ENCODE assay signal across 8 cellular contexts in genomic region chr17:13337864-13338371, GRCh38.
DNase-seq lines count a peak whose midpoint lies in the region; ATAC-seq and TF ChIP-seq lines count a peak whose summit lies in the region.

No MANE protein-coding gene starts in this region.

- no peaks in the 10 kb centered on the region for H3K79me2 ChIP-seq in parathyroid adenoma

- no peak for ATAC-seq in GM21576 (IDR thresholded peaks at IDR 0.05; ENCODE audit: unreplicated experiment)

- H3K4me2 ChIP-seq in parathyroid adenoma (ENCODE audit: low read length), result peak overlapping the region; percentile 66

- DNase-seq in NCI-H510A treated with DMSO at 0.1 percent for 48 hours (lab: John Stamatoyannopoulos, UW) (peak; percentile 24), NCI-H510A (lab: John Stamatoyannopoulos, UW) (no peak), SKM-1 treated with dmso at 0.1 percent for 144 hours (lab: John Stamatoyannopoulos, UW; ENCODE audit: unreplicated experiment) (peak; percentile 31), fibroblast of pulmonary artery (ENCODE audit: low read depth) (peak; percentile 82)
- DNase-seq in Jurkat, Clone E6-1 (ENCODE audit: low read depth, low spot score), result peak; percentile 24
- DNase-seq in activated CD4-positive, CD25-positive, alpha-beta regulatory T cell treated with anti-CD3 and anti-CD28 coated beads, Interleukin-2, amount 50 U/mL, for 72 hours, result no peak

- no peaks in the 10 kb centered on the region for H3K36me3 ChIP-seq in parathyroid adenoma (ENCODE audit: control insufficient read depth, insufficient read depth, low read length)

- H3K27ac ChIP-seq in parathyroid adenoma, result no peak overlapping the region

- H3K27me3 ChIP-seq in parathyroid adenoma (ENCODE audit: control insufficient read depth, insufficient read depth, low read length), result no peaks in the 10 kb centered on the region

- H3K9me3 ChIP-seq in parathyroid adenoma (ENCODE audit: control insufficient read depth, low read length), result no peaks in the 10 kb centered on the region

- TF ChIP-seq CTCF in fibroblast of pulmonary artery (IDR thresholded peaks at IDR 0.05; ENCODE audit: low read length, missing control alignments) (peak; percentile 88), parathyroid adenoma (IDR thresholded peaks at IDR 0.05) (peak; percentile 80)

- no peak overlapping the region for H3K9ac ChIP-seq in parathyroid adenoma

- no peak overlapping the region for H3K4me3 ChIP-seq in Jurkat, Clone E6-1 (ENCODE audit: low read length)
- H3K4me3 ChIP-seq in fibroblast of pulmonary artery (replicated peaks; ENCODE audit: low read depth, low read length) (peak overlapping the region; percentile 47), parathyroid adenoma (ENCODE audit: low read depth, low read length) (peak overlapping the region; percentile 47)

- H2AFZ ChIP-seq in parathyroid adenoma, result peak overlapping the region; percentile 39

- no peaks in the 10 kb centered on the region for H3K4me1 ChIP-seq in parathyroid adenoma

Comparison
In these comparisons a context has a peak if more than half of its experiments do, and no peak if none do; other contexts are left out.
1. DNase-seq: peak in NCI-H510A treated with DMSO at 0.1 percent for 48 hours (single experiment), Jurkat, Clone E6-1 (single experiment), SKM-1 treated with dmso at 0.1 percent for 144 hours (single experiment) and fibroblast of pulmonary artery (single experiment); none in NCI-H510A (single experiment) and activated CD4-positive, CD25-positive, alpha-beta regulatory T cell treated with anti-CD3 and anti-CD28 coated beads, Interleukin-2, amount 50 U/mL, for 72 hours (single experiment).